ENCODE assay signal across 22 cellular contexts in the genomic region with DNA sequence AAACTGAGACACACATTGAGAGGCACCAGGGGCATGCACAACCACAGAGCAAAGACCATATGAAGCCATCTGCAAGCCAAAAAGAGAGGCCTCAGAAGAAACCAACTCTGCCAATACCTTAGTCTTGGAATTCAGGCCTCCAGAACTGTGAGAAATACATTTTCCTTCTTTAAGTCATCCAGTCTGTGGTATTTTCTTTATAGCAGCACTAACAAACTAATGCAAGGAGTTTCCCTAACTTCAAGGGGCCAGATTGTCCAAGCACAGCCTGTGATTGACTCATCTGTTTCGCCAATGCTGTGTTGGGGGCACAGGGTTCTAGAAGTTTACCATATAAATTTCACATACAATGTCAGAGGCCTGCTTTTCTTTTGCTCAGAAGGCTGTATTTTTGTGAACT.
DNase-seq lines count a peak whose midpoint lies in the region; ATAC-seq, FAIRE-seq and TF ChIP-seq lines count a peak whose summit lies in the region.
"Had no signal": no experiment of that assay in that cellular context is flagged by ENCODE, and none has a peak within 500 bp of the region (broad histone marks: within the 10 kb centered on the region; RNA-seq: fewer than 3 reads in every experiment).

No MANE protein-coding gene starts in this region.

- intact Hi-C loops in colonic mucosa (cut with DNase I): no loop called here

- H3K9me3 ChIP-seq in astrocyte (ENCODE audit: insufficient read depth, low read depth, low read length) (peaks cover 7% of the 10 kb centered on the region), colonic mucosa (no peaks in the 10 kb centered on the region)

- H3K9ac ChIP-seq in astrocyte (ENCODE audit: low read length) (no peak overlapping the region), colonic mucosa (ENCODE audit: low read depth in 2 of 2, low read length in 2 of 2) (no peak overlapping the region)

- peaks cover 2% of the 10 kb centered on the region for H3K4me1 Mint-ChIP-seq in astrocyte (ENCODE audit: low read depth, unreplicated experiment)
- H3K4me1 Mint-ChIP-seq: CD4-positive, alpha-beta memory T cell had no signal

- H3K27ac Mint-ChIP-seq in astrocyte (ENCODE audit: unreplicated experiment): no peak overlapping the region
- H3K27ac Mint-ChIP-seq: CD4-positive, alpha-beta memory T cell had no signal

- no peak for ATAC-seq in GM21529 (IDR thresholded peaks at IDR 0.05; ENCODE audit: unreplicated experiment)
- ATAC-seq: GM12878 had no signal

- peaks cover 17% of the 10 kb centered on the region for H3K9me3 Mint-ChIP-seq in astrocyte (ENCODE audit: unreplicated experiment)

- no peaks in the 10 kb centered on the region for H3K27me3 Mint-ChIP-seq in astrocyte (ENCODE audit: low read depth, unreplicated experiment)
- H3K27me3 Mint-ChIP-seq: CD4-positive, alpha-beta memory T cell had no signal

- H3K27me3 ChIP-seq in astrocyte (ENCODE audit: insufficient read depth, low read length) (no peaks in the 10 kb centered on the region), colonic mucosa (no peaks in the 10 kb centered on the region)

- no peak overlapping the region for H3K4me3 ChIP-seq in AG10803 (ENCODE audit: low read length)
- no peak overlapping the region for H3K4me3 ChIP-seq in astrocyte (ENCODE audit: insufficient read depth, low read depth, low read length)
- H3K4me3 ChIP-seq in foreskin fibroblast (ENCODE audit: low read depth in 1 of 2, low read length in 2 of 2): no peak overlapping the region
- H3K4me3 ChIP-seq in colonic mucosa: no peak overlapping the region
- H3K4me3 ChIP-seq: GM12878 had no signal

- TF ChIP-seq CTCF in AG10803 (conservative IDR thresholded peaks at IDR 0.05; ENCODE audit: low read length): no peak
- no peak for TF ChIP-seq CTCF in astrocyte (IDR thresholded peaks at IDR 0.05; ENCODE audit: insufficient read depth, low read depth, low read length)
- no peak for TF ChIP-seq CTCF in foreskin fibroblast (IDR thresholded peaks at IDR 0.05; ENCODE audit: low read depth, low read length)
- TF ChIP-seq CTCF in colonic mucosa (IDR thresholded peaks at IDR 0.05): no peak
- TF ChIP-seq CTCF in D721Med (IDR thresholded peaks at IDR 0.05; ENCODE audit: insufficient read depth, missing control alignments): no peak

- H3K4me3 Mint-ChIP-seq in astrocyte (ENCODE audit: unreplicated experiment): no peak overlapping the region
- H3K4me3 Mint-ChIP-seq: CD4-positive, alpha-beta memory T cell had no signal

- H3K4me2 ChIP-seq in astrocyte (ENCODE audit: low read length): no peak overlapping the region

- no peak overlapping the region for H2AFZ ChIP-seq in astrocyte (ENCODE audit: low read depth, low read length)

- DNase-seq in AG10803 (ENCODE audit: low read depth): peak; percentile 8
- no peak for DNase-seq in HTR-8/SVneo (ENCODE audit: insufficient read length, low spot score)
- DNase-seq in astrocyte (ENCODE audit: low read depth): peak; percentile 32
- DNase-seq in foreskin fibroblast: peak; percentile 15 to 17
- no peak for DNase-seq in colonic mucosa
- no peak for DNase-seq in D721Med (ENCODE audit: insufficient read length, low spot score)
- DNase-seq in HuH-7 (ENCODE audit: low spot score): no peak
- DNase-seq: C1 segment of cervical spinal cord; Calu3; CD4-positive, alpha-beta memory T cell; COR-L47; DMS153; DND-41; EL; GDM1; H7; HCEC 1CT had no signal

- H3K4me1 ChIP-seq in astrocyte (ENCODE audit: insufficient read depth, low read length) (peaks cover 2% of the 10 kb centered on the region), colonic mucosa (no peaks in the 10 kb centered on the region)

- H3K27ac ChIP-seq in astrocyte (ENCODE audit: low read depth, low read length) (no peak overlapping the region), colonic mucosa (no peak overlapping the region)
- H3K27ac ChIP-seq: 22Rv1 had no signal

- H3K36me3 Mint-ChIP-seq in astrocyte (ENCODE audit: low read depth, unreplicated experiment): no peaks in the 10 kb centered on the region
- H3K36me3 Mint-ChIP-seq: CD4-positive, alpha-beta memory T cell had no signal

- no peaks in the 10 kb centered on the region for H4K20me1 ChIP-seq in astrocyte (ENCODE audit: insufficient read depth, low read length)

- FAIRE-seq in HTR-8/SVneo (lab: Jason Lieb, UNC) (peak; percentile 31), astrocyte (lab: Jason Lieb, UNC) (peak; percentile 74), D721Med (lab: Jason Lieb, UNC) (no peak)
- FAIRE-seq: A204.1, GM12878, H1 had no signal

- H3K79me2 ChIP-seq in astrocyte (ENCODE audit: insufficient read depth, low read length): no peaks in the 10 kb centered on the region

- no peaks in the 10 kb centered on the region for H3K36me3 ChIP-seq in astrocyte (ENCODE audit: insufficient read depth, low read length)
- H3K36me3 ChIP-seq in colonic mucosa: no peaks in the 10 kb centered on the region

Comparison
In these comparisons a context has a peak if more than half of its experiments do, and no peak if none do; other contexts are left out.
1. DNase-seq: peak in AG10803 (single experiment), astrocyte (single experiment) and foreskin fibroblast (2 of 2); none in HTR-8/SVneo (single experiment), colonic mucosa (single experiment), D721Med (single experiment) and HuH-7 (single experiment).